1 cellular context compared by ENCODE assay signal in the genomic region with DNA sequence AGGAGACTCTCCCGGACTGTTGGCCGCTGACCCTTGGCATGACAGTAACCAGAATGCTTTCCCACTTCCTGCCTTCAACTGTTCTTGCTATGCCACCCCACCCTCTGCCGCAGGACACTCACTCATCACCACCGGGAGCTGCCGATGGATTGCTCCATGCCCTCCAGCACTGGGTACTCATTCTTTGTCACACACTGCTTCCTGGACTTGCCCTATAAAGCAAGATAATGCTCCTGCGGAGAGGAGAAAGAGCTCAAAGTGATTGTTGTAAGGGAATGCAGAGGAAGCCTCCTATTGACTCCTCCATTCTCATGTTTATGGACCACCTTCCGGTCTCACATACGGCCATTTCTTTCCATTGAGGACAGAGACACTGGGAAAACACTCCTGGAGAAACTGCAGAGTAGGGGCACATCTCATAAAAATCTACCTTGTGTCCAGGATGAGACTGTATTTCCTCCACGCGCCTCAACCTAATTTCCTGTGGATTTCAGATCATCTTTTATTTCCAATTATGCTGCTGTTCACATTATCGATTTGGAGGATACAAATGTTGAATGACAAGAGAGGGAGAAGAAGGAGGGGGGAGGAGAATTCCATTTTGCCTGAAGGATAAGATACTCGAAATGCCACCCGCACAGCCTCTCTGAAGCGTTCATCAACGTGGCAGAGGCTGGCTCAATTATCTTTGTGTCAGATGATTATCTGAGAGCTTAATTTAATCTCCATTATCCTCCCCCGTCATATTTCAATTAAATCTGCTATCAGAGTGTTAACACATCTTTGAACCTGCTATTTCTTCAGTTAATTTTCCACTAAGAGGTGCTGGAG.
TF ChIP-seq lines count a peak whose summit lies in the region.

No MANE protein-coding gene starts in this region.

TF ChIP-seq in GM23338, 12 proteins besides CTCF, POLR2A, EP300 and RAD21 (continued from another document):
- TF ChIP-seq ETS1 (IDR thresholded peaks at IDR 0.05) (peak; percentile 85), JUNB (IDR thresholded peaks at IDR 0.05; ENCODE audit: unreplicated experiment) (no peak), CREB1 (CRISPR knock-in tag; IDR thresholded peaks at IDR 0.05; ENCODE audit: low read depth) (peak; percentile 60), NANOG (IDR thresholded peaks at IDR 0.05; ENCODE audit: borderline replicate concordance) (peak; percentile 53), EZH2 (IDR thresholded peaks at IDR 0.05; ENCODE audit: low read depth, unreplicated experiment) (no peak), POLR2AphosphoS5 (IDR thresholded peaks at IDR 0.05; ENCODE audit: low read depth) (peak; percentile 51)
